ENCODE assay signal across 15 cellular contexts in the genomic region with DNA sequence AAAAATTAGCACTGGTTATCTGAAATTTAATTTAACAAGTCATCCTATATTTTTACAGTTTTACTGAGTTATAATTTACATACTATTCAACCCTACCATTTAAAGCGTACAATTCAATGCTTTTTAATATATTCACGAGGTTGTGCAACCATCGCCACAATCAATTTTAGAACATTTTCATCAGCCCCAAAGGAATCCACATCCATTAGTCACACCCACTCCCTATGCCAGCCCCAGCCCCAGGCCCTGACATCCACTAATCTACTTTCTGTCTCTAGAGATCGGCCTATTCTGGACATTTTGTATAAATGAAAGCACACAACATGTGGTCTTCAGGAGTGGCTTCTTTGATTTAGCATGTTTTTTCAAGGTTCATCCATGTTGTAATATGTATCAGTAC.
DNase-seq lines count a peak whose midpoint lies in the region; TF ChIP-seq lines count a peak whose summit lies in the region.
"Had no signal": no experiment of that assay in that cellular context is flagged by ENCODE, and none has a peak within 500 bp of the region (broad histone marks: within the 10 kb centered on the region; RNA-seq: fewer than 3 reads in every experiment).

No MANE protein-coding gene starts in this region.

- TF ChIP-seq CTCF in MCF 10A (IDR thresholded peaks at IDR 0.05; ENCODE audit: unreplicated experiment), result no peak
- TF ChIP-seq CTCF in breast epithelium (IDR thresholded peaks at IDR 0.05), result no peak
- TF ChIP-seq CTCF in fibroblast of villous mesenchyme (IDR thresholded peaks at IDR 0.05; ENCODE audit: insufficient read depth, low read depth, low read length), result no peak

- intact Hi-C loops in MCF 10A (cut with micrococcal nuclease), result loop anchor here (1.0 to 10.0 kb wide), 5 partner anchors 27 to 241 kb away; no protein-coding TSS in a partner anchor
- intact Hi-C loops in breast epithelium (cut with DNase I; ENCODE audit: low total_unique reads), result no loop called here

- no peak overlapping the region for H3K27ac ChIP-seq in breast epithelium
- H3K27ac ChIP-seq: dorsolateral prefrontal cortex had no signal

- TSS peak; percentile 91 for BruUV-seq in MCF 10A (replicated peaks; lab: Mats Ljungman, UMichigan)

- no peak overlapping the region for H3K4me3 ChIP-seq in breast epithelium
- H3K4me3 ChIP-seq in fibroblast of villous mesenchyme (ENCODE audit: low read depth, low read length), result no peak overlapping the region
- H3K4me3 ChIP-seq: dorsolateral prefrontal cortex had no signal

- peaks cover 11% of the 10 kb centered on the region for H3K36me3 Mint-ChIP-seq in MCF 10A (ENCODE audit: insufficient read depth, unreplicated experiment)
- H3K36me3 Mint-ChIP-seq in activated CD4-positive, alpha-beta memory T cell treated with anti-CD3 and anti-CD28 coated beads, Interleukin-2, amount 10 ng/mL, durations not matched to agents 7 days and 5 days (ENCODE audit: low read depth), result no peaks in the 10 kb centered on the region
- H3K36me3 Mint-ChIP-seq: stimulated activated naive B cell treated with anti-CD40 and anti-IgM and Interleukin-4, amounts not matched to agents 10 μg/mL and 1 μg/mL and 100 μg/mL, for 72 hours had no signal

- peaks cover 38% of the 10 kb centered on the region for H3K4me1 Mint-ChIP-seq in MCF 10A (ENCODE audit: insufficient read depth, unreplicated experiment)
- no peaks in the 10 kb centered on the region for H3K4me1 Mint-ChIP-seq in activated CD4-positive, alpha-beta memory T cell treated with anti-CD3 and anti-CD28 coated beads, Interleukin-2, amount 10 ng/mL, durations not matched to agents 7 days and 5 days
- H3K4me1 Mint-ChIP-seq: stimulated activated naive B cell treated with anti-CD40 and anti-IgM and Interleukin-4, amounts not matched to agents 10 μg/mL and 1 μg/mL and 100 μg/mL, for 72 hours had no signal

- H3K4me3 Mint-ChIP-seq in MCF 10A (ENCODE audit: unreplicated experiment), result peak overlapping the region; percentile 39
- no peak overlapping the region for H3K4me3 Mint-ChIP-seq in activated CD4-positive, alpha-beta memory T cell treated with anti-CD3 and anti-CD28 coated beads, Interleukin-2, amount 10 ng/mL, durations not matched to agents 7 days and 5 days
- H3K4me3 Mint-ChIP-seq: CD4-positive, alpha-beta T cell; stimulated activated naive B cell treated with anti-CD40 and anti-IgM and Interleukin-4, amounts not matched to agents 10 μg/mL and 1 μg/mL and 100 μg/mL, for 72 hours had no signal

- H3K4me1 ChIP-seq in breast epithelium, result no peaks in the 10 kb centered on the region

- POLR2A ChIA-PET in MCF 10A (lab: Yijun Ruan, JAX), result interaction anchor here (0.7 to 3.1 kb wide), 27 partner anchors 8 to 261 kb away, joined by 3 to 25 read pairs (median 5); no protein-coding TSS in a partner anchor
- POLR2A ChIA-PET in activated CD4-positive, alpha-beta memory T cell treated with anti-CD3 and anti-CD28 coated beads, Interleukin-2, amount 10 ng/mL, durations not matched to agents 7 days and 5 days (lab: Charles Lee), result no interaction called here

- H3K27me3 ChIP-seq in breast epithelium, result no peaks in the 10 kb centered on the region
- H3K27me3 ChIP-seq: dorsolateral prefrontal cortex had no signal

- H3K27ac Mint-ChIP-seq in MCF 10A (ENCODE audit: low read depth, unreplicated experiment), result peak overlapping the region; percentile 99
- H3K27ac Mint-ChIP-seq in activated CD4-positive, alpha-beta memory T cell treated with anti-CD3 and anti-CD28 coated beads, Interleukin-2, amount 10 ng/mL, durations not matched to agents 7 days and 5 days, result no peak overlapping the region
- H3K27ac Mint-ChIP-seq: activated T-helper 2 cell treated with anti-CD3 and anti-CD28 coated beads, Interferon-gamma antibody, Interleukin-2, Interleukin-4, amounts not matched to agents 10 μg/mL and 5 μg/mL and 100 μg/mL, durations not matched to agents 14 hours and 24 hours and 36 hours; CD4-positive, alpha-beta T cell; stimulated activated naive B cell treated with anti-CD40 and anti-IgM and Interleukin-4, amounts not matched to agents 10 μg/mL and 1 μg/mL and 100 μg/mL, for 72 hours had no signal

- H3K9me3 Mint-ChIP-seq in MCF 10A (ENCODE audit: unreplicated experiment), result no peaks in the 10 kb centered on the region
- no peaks in the 10 kb centered on the region for H3K9me3 Mint-ChIP-seq in activated CD4-positive, alpha-beta memory T cell treated with anti-CD3 and anti-CD28 coated beads, Interleukin-2, amount 10 ng/mL, durations not matched to agents 7 days and 5 days
- H3K9me3 Mint-ChIP-seq: activated T-helper 2 cell treated with anti-CD3 and anti-CD28 coated beads, Interferon-gamma antibody, Interleukin-2, Interleukin-4, amounts not matched to agents 10 μg/mL and 5 μg/mL and 100 μg/mL, durations not matched to agents 14 hours and 24 hours and 36 hours; CD4-positive, alpha-beta T cell; stimulated activated naive B cell treated with anti-CD40 and anti-IgM and Interleukin-4, amounts not matched to agents 10 μg/mL and 1 μg/mL and 100 μg/mL, for 72 hours had no signal

- H3K36me3 ChIP-seq in breast epithelium, result no peaks in the 10 kb centered on the region

- TF ChIP-seq POLR2A in breast epithelium (IDR thresholded peaks at IDR 0.05), result no peak

- CTCF ChIA-PET in MCF 10A (lab: Yijun Ruan, JAX), result interaction anchor here (0.6 to 1.6 kb wide), 3 partner anchors 27 to 138 kb away, joined by 3 to 5 read pairs (median 3); no protein-coding TSS in a partner anchor
- CTCF ChIA-PET in activated CD4-positive, alpha-beta memory T cell treated with anti-CD3 and anti-CD28 coated beads, Interleukin-2, amount 10 ng/mL, durations not matched to agents 7 days and 5 days (lab: Charles Lee), result no interaction called here

- peak; percentile 86 for DNase-seq in MCF 10A (ENCODE audit: unreplicated experiment)
- DNase-seq in breast epithelium (ENCODE audit: low spot score in 2 of 2), result no peak
- peak; percentile 61 for DNase-seq in astrocyte of the hippocampus (ENCODE audit: low read depth, low spot score)
- DNase-seq in fibroblast of villous mesenchyme (ENCODE audit: low read depth), result peak; percentile 67
- DNase-seq in occipital lobe (lab: John Stamatoyannopoulos, UW), result no peak
- no peak for DNase-seq in activated CD4-positive, alpha-beta T cell treated with anti-CD3 and anti-CD28 coated beads for 1 hour
- DNase-seq in NCI-H526 treated with DMSO at 0.1 percent for 48 hours (lab: John Stamatoyannopoulos, UW), result no peak
- no peak for DNase-seq in activated CD4-positive, alpha-beta memory T cell treated with anti-CD3 and anti-CD28 coated beads, Interleukin-2, amount 10 ng/mL, durations not matched to agents 7 days and 5 days
- DNase-seq: CD4-positive, alpha-beta T cell; dorsolateral prefrontal cortex; left ventricle myocardium superior; RPMI8226; stimulated activated naive B cell treated with anti-CD40 and anti-IgM and Interleukin-4, amounts not matched to agents 10 μg/mL and 1 μg/mL and 100 μg/mL, for 72 hours; T-helper 1 cell had no signal

- no peaks in the 10 kb centered on the region for H3K27me3 Mint-ChIP-seq in MCF 10A (ENCODE audit: insufficient read depth, unreplicated experiment)
- H3K27me3 Mint-ChIP-seq in activated CD4-positive, alpha-beta memory T cell treated with anti-CD3 and anti-CD28 coated beads, Interleukin-2, amount 10 ng/mL, durations not matched to agents 7 days and 5 days, result no peaks in the 10 kb centered on the region
- H3K27me3 Mint-ChIP-seq: CD4-positive, alpha-beta T cell had no signal

- H3K9me3 ChIP-seq in breast epithelium, result no peaks in the 10 kb centered on the region

Comparison
In these comparisons a context has a peak if more than half of its experiments do, and no peak if none do; other contexts are left out.
1. DNase-seq: peak in MCF 10A (single experiment), astrocyte of the hippocampus (single experiment) and fibroblast of villous mesenchyme (single experiment); none in breast epithelium (0 of 2), occipital lobe (single experiment), activated CD4-positive, alpha-beta T cell treated with anti-CD3 and anti-CD28 coated beads for 1 hour (single experiment), NCI-H526 treated with DMSO at 0.1 percent for 48 hours (single experiment) and activated CD4-positive, alpha-beta memory T cell treated with anti-CD3 and anti-CD28 coated beads, Interleukin-2, amount 10 ng/mL, durations not matched to agents 7 days and 5 days (single experiment).